In the genomic region with DNA sequence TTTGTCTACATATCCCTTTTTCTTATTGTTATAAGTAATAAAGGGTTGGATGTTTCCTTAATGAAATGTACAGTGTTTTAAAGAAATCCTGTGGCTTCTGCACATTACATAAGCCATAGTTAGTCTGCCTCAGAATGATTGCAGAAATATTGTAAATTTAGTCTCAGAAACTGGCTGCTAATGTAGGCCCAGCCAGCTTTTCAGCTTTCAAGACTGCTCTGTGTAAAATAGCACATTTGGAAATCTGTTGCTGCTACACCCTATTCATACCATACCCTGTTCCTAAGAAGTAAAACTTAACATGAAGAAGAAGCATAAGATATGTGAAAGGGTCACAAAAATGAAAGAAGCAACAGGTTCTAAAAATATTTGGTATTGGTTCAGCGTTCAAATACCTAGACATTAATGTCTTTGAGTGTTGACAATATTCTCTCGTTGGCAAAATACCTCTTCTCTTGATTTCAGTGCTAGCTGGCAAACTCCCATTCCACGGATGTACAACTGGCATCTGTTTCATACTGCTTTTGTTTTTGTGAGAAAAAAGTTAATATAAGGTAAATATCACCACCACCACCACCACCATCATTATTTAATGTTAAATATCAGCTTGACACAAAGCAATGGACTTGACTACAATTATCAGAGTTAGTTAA, we compare ENCODE assay signal across 11 cellular contexts. TPM values are rescaled to one million over a fixed set of nuclear protein-coding genes. Genes with fewer than 3 reads are reported as not detected.
DNase-seq lines count a peak whose midpoint lies in the region; ATAC-seq, FAIRE-seq and TF ChIP-seq lines count a peak whose summit lies in the region.
"Had no signal": no experiment of that assay in that cellular context is flagged by ENCODE, and none has a peak within 500 bp of the region (broad histone marks: within the 10 kb centered on the region; RNA-seq: fewer than 3 reads in every experiment).

No MANE protein-coding gene starts in this region.

- ATAC-seq in GM19328 (IDR thresholded peaks at IDR 0.05; ENCODE audit: unreplicated experiment) = peak; percentile 39
- peak; percentile 43 for ATAC-seq in HG02678 (IDR thresholded peaks at IDR 0.05; ENCODE audit: unreplicated experiment)
- ATAC-seq in HG03460 (IDR thresholded peaks at IDR 0.05; ENCODE audit: unreplicated experiment) = peak; percentile 33

- peak overlapping the region in 1 of 2 donors; percentile 65 for H3K27ac ChIP-seq in small intestine (ENCODE audit: low read depth in 1 of 2, low read length in 1 of 2)

- peaks cover 5% of the 10 kb centered on the region for H3K27me3 Mint-ChIP-seq in Calu3 (ENCODE audit: unreplicated experiment)

- no peak for TF ChIP-seq CTCF in Calu3 (IDR thresholded peaks at IDR 0.05; ENCODE audit: unreplicated experiment)

- H3K36me3 Mint-ChIP-seq in Calu3 (ENCODE audit: insufficient read depth, unreplicated experiment) = no peaks in the 10 kb centered on the region

- H3K27ac Mint-ChIP-seq in Calu3 (ENCODE audit: unreplicated experiment) = no peak overlapping the region
- H3K27ac Mint-ChIP-seq: stimulated activated naive CD8-positive, alpha-beta T cell treated with anti-CD3 and anti-CD28 coated beads, Interleukin-15, Interleukin-2, amounts not matched to agents 100 ng/mL and 50 ng/mL, for 24 hours had no signal

- CTCF ChIA-PET in Calu3 (lab: Charles Lee) = interaction anchor here (0.7 kb wide), 1 partner anchor 1209 kb away, joined by 3 read pairs; no protein-coding TSS in a partner anchor

- peaks cover 7% of the 10 kb centered on the region for H3K4me1 Mint-ChIP-seq in Calu3 (ENCODE audit: low read depth, unreplicated experiment)

- WGBS in small intestine, 3 donors = 15 to 58% (median 32%) methylated on average over 3 of the region's 3 CpGs

- no peaks in the 10 kb centered on the region for H3K9me3 Mint-ChIP-seq in Calu3 (ENCODE audit: low read depth, unreplicated experiment)
- H3K9me3 Mint-ChIP-seq: stimulated activated naive CD8-positive, alpha-beta T cell treated with anti-CD3 and anti-CD28 coated beads, Interleukin-15, Interleukin-2, amounts not matched to agents 100 ng/mL and 50 ng/mL, for 24 hours had no signal

- intact Hi-C loops in Calu3 (cut with micrococcal nuclease; ENCODE audit: unreplicated experiment) = no loop called here

- BruUV-seq in Calu3 (replicated peaks; lab: Mats Ljungman, UMichigan) = no TSS peak

- no peak for FAIRE-seq in small intestine (lab: Jason Lieb, UNC)

- H3K27me3 ChIP-seq in small intestine (ENCODE audit: control insufficient read depth in 2 of 2, insufficient read depth in 2 of 2, low read length in 2 of 2) = no peaks in the 10 kb centered on the region

- no peak overlapping the region for H3K4me3 ChIP-seq in small intestine (ENCODE audit: low read depth in 1 of 2, low read length in 2 of 2)

- no peaks in the 10 kb centered on the region for H3K36me3 ChIP-seq in small intestine (ENCODE audit: control insufficient read depth in 2 of 2, insufficient read depth in 2 of 2, low read length in 2 of 2)

- H3K9me3 ChIP-seq in small intestine (ENCODE audit: control insufficient read depth, low read depth) = no peaks in the 10 kb centered on the region

- no peak overlapping the region for H3K4me3 Mint-ChIP-seq in Calu3 (ENCODE audit: low read depth, unreplicated experiment)
- H3K4me3 Mint-ChIP-seq: stimulated activated naive CD8-positive, alpha-beta T cell treated with anti-CD3 and anti-CD28 coated beads, Interleukin-15, Interleukin-2, amounts not matched to agents 100 ng/mL and 50 ng/mL, for 24 hours had no signal

- DNase-seq in small intestine (peak; percentile 15), OCI-M2 (lab: John Stamatoyannopoulos, UW; ENCODE audit: unreplicated experiment) (no peak), cerebellum (ENCODE audit: low spot score) (no peak), Calu3 (no peak), 8988T (no peak)
- DNase-seq: DMS153; stimulated activated CD4-positive, alpha-beta T cell treated with anti-CD3 and anti-CD28 coated beads, Interleukin-12 subunit alpha, Interleukin-12 subunit beta, amount 100 ng/mL, for 4 hours had no signal

- peaks cover 0 to 5% of the 10 kb centered on the region in 2 donors for H3K4me1 ChIP-seq in small intestine (ENCODE audit: control insufficient read depth in 2 of 2, insufficient read depth in 1 of 2, low read depth in 1 of 2, low read length in 1 of 2)

RNA-seq across cellular contexts. Expression of gene NCKAP1, which starts 19.2 kb away (rescaled TPM):
- polyA plus RNA-seq in small intestine = 10 to 100 TPM; 60.3 to 81.4 (median 61.6) TPM
- 162 TPM for total RNA-seq in cerebellum
- total RNA-seq in Calu3 (2022) = 143 and 157 TPM in 2 replicates

RNA-seq across cellular contexts. Expression of gene DUSP19, which starts 21.1 kb away (rescaled TPM):
- polyA plus RNA-seq in small intestine = 1 to 10 TPM in 2 of 3 donors, under 1 TPM in 1; 0.81 to 2.5 (median 2.0) TPM
- 5.9 TPM for total RNA-seq in cerebellum
- total RNA-seq in Calu3 (2022) = 1.6 and 2.7 TPM in 2 replicates
